Comparison of ENCODE assay signal across 20 cellular contexts in the genomic region with DNA sequence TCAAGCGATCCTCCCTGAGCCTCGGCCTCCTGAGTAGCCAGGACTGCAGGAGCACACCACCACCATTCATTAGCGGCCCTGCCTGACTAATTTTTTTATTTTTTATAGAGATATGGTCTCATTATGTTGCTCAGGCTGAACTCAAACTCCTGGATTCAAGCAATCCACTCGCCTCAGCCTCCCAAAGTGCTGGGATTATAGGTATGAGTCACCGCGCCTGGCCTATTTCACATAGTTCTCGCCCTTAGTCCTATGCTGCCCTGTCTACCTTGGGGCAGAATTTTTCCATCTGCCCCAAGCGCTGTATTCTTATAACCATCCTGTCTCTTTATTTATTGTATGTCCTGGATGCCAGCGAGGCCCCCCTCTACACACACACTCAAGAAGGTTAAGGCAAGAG. TPM values are rescaled to one million over a fixed set of nuclear protein-coding genes. Genes with fewer than 3 reads are reported as not detected.
DNase-seq lines count a peak whose midpoint lies in the region; ATAC-seq and TF ChIP-seq lines count a peak whose summit lies in the region.
"Had no signal": no experiment of that assay in that cellular context is flagged by ENCODE, and none has a peak within 500 bp of the region (broad histone marks: within the 10 kb centered on the region; RNA-seq: fewer than 3 reads in every experiment).

No MANE protein-coding gene starts in this region.

- POLR2A ChIA-PET in MCF 10A (lab: Yijun Ruan, JAX) = no interaction called here
- POLR2A ChIA-PET in naive thymus-derived CD4-positive, alpha-beta T cell (lab: Charles Lee) = interaction anchor here (0.6 to 0.7 kb wide), 2 partner anchors 20 to 256 kb away, joined by 3 to 5 read pairs; no protein-coding TSS in a partner anchor

- ATAC-seq in stimulated activated memory B cell treated with anti-CD40 and anti-IgM and Interleukin-4, amounts not matched to agents 10 μg/mL and 1 μg/mL and 100 μg/mL, for 72 hours = no peak
- ATAC-seq in naive thymus-derived CD4-positive, alpha-beta T cell = no peak
- ATAC-seq: GM12878 had no signal

- in situ Hi-C loops in mammary epithelial cell (cut with MboI; ENCODE audit: low sequenced_read_pairs in 2 of 2) = loop anchor here in 1 of 2 donors (10.0 kb wide), 1 partner anchor 465 kb away; no protein-coding TSS in a partner anchor

- H3K4me1 Mint-ChIP-seq in MCF 10A (ENCODE audit: insufficient read depth, unreplicated experiment) = peaks cover 16% of the 10 kb centered on the region
- H3K4me1 Mint-ChIP-seq in activated T-helper 1 cell treated with anti-CD3 and anti-CD28 coated beads, Interleukin-12 subunit alpha, Interleukin-12 subunit beta, Interleukin-2, Interleukin-4 antibody, amounts not matched to agents 30 ng/mL and 10 ng/mL and 1 ng/mL, durations not matched to agents 14 hours and 24 hours and 36 hours (ENCODE audit: low read depth) = peaks cover 89% of the 10 kb centered on the region
- peaks cover 46% of the 10 kb centered on the region for H3K4me1 Mint-ChIP-seq in stimulated activated memory B cell treated with anti-CD40 and anti-IgM and Interleukin-4, amounts not matched to agents 10 μg/mL and 1 μg/mL and 100 μg/mL, for 72 hours
- peaks cover 29 to 60% (median 40%) of the 10 kb centered on the region in 7 donors for H3K4me1 Mint-ChIP-seq in naive thymus-derived CD4-positive, alpha-beta T cell

- H3K4me1 ChIP-seq in mammary epithelial cell (ENCODE audit: insufficient read depth, low read length) (peaks cover 18% of the 10 kb centered on the region), hepatocyte (ENCODE audit: insufficient read depth) (peaks cover 4% of the 10 kb centered on the region)
- H3K4me1 ChIP-seq in naive thymus-derived CD4-positive, alpha-beta T cell (ENCODE audit: control insufficient read depth in 2 of 2, insufficient read depth in 2 of 2, low read length in 2 of 2) = peaks cover 14 to 16% of the 10 kb centered on the region in 2 donors

- H3K4me3 ChIP-seq in mammary epithelial cell (replicated peaks in 1 of 3; ENCODE audit: insufficient read depth in 1 of 3, low read depth in 2 of 3, low read length in 3 of 3) (no peak overlapping the region), hepatocyte (no peak overlapping the region)
- H3K4me3 ChIP-seq in naive thymus-derived CD4-positive, alpha-beta T cell (ENCODE audit: low read length) = no peak overlapping the region
- H3K4me3 ChIP-seq: GM12878, SJSA1 had no signal

- H2AFZ ChIP-seq in mammary epithelial cell (ENCODE audit: low read depth, low read length) (no peak overlapping the region), hepatocyte (no peak overlapping the region)

- H3K9me3 ChIP-seq in mammary epithelial cell (replicated peaks; ENCODE audit: insufficient read depth, low read length) = no peaks in the 10 kb centered on the region
- no peaks in the 10 kb centered on the region for H3K9me3 ChIP-seq in hepatocyte (ENCODE audit: low read depth)
- H3K9me3 ChIP-seq in naive thymus-derived CD4-positive, alpha-beta T cell (ENCODE audit: control insufficient read depth in 2 of 3, low read length in 3 of 3) = no peaks in the 10 kb centered on the region
- H3K9me3 ChIP-seq: SJSA1 had no signal

- no peaks in the 10 kb centered on the region for H3K27me3 ChIP-seq in mammary epithelial cell (ENCODE audit: insufficient read depth, low read length)
- H3K27me3 ChIP-seq in hepatocyte = no peaks in the 10 kb centered on the region
- H3K27me3 ChIP-seq in naive thymus-derived CD4-positive, alpha-beta T cell (ENCODE audit: control insufficient read depth in 2 of 2, insufficient read depth in 2 of 2, low read length in 2 of 2) = no peaks in the 10 kb centered on the region
- H3K27me3 ChIP-seq: SJSA1 had no signal

- no peaks in the 10 kb centered on the region for H3K79me2 ChIP-seq in mammary epithelial cell (ENCODE audit: insufficient read depth, low read length)
- H3K79me2 ChIP-seq in hepatocyte = no peaks in the 10 kb centered on the region

- H3K27ac ChIP-seq in mammary epithelial cell (ENCODE audit: insufficient read depth, low read depth, low read length) (no peak overlapping the region), hepatocyte (no peak overlapping the region)
- H3K27ac ChIP-seq in naive thymus-derived CD4-positive, alpha-beta T cell (ENCODE audit: low read depth, low read length) = no peak overlapping the region
- H3K27ac ChIP-seq: SJSA1 had no signal

- CTCF ChIA-PET in MCF 10A (lab: Yijun Ruan, JAX) = interaction anchor here (3.1 kb wide), 1 partner anchor 13 kb away, joined by 9 read pairs; no protein-coding TSS in a partner anchor
- CTCF ChIA-PET in mammary epithelial cell (lab: Charles Lee; ENCODE audit: low non-redundant PET) = no interaction called here
- CTCF ChIA-PET in naive thymus-derived CD4-positive, alpha-beta T cell (lab: Charles Lee) = interaction anchor here (0.6 kb wide), 1 partner anchor 440 kb away, joined by 3 read pairs; no protein-coding TSS in a partner anchor

- no peak overlapping the region for H3K4me3 Mint-ChIP-seq in MCF 10A (ENCODE audit: unreplicated experiment)
- H3K4me3 Mint-ChIP-seq in activated T-helper 1 cell treated with anti-CD3 and anti-CD28 coated beads, Interleukin-12 subunit alpha, Interleukin-12 subunit beta, Interleukin-2, Interleukin-4 antibody, amounts not matched to agents 30 ng/mL and 10 ng/mL and 1 ng/mL, durations not matched to agents 14 hours and 24 hours and 36 hours = no peak overlapping the region
- no peak overlapping the region for H3K4me3 Mint-ChIP-seq in stimulated activated memory B cell treated with anti-CD40 and anti-IgM and Interleukin-4, amounts not matched to agents 10 μg/mL and 1 μg/mL and 100 μg/mL, for 72 hours
- H3K4me3 Mint-ChIP-seq in naive thymus-derived CD4-positive, alpha-beta T cell = no peak overlapping the region
- H3K4me3 Mint-ChIP-seq: CD14-positive monocyte, H9, IgD-negative memory B cell had no signal

- dilution Hi-C loops in mammary epithelial cell (cut with HindIII; ENCODE audit: low sequenced_read_pairs) = no loop called here

- H3K27ac Mint-ChIP-seq in MCF 10A (ENCODE audit: low read depth, unreplicated experiment) = no peak overlapping the region
- H3K27ac Mint-ChIP-seq in activated T-helper 1 cell treated with anti-CD3 and anti-CD28 coated beads, Interleukin-12 subunit alpha, Interleukin-12 subunit beta, Interleukin-2, Interleukin-4 antibody, amounts not matched to agents 30 ng/mL and 10 ng/mL and 1 ng/mL, durations not matched to agents 14 hours and 24 hours and 36 hours = peak overlapping the region; percentile 49
- peak overlapping the region; percentile 36 for H3K27ac Mint-ChIP-seq in stimulated activated memory B cell treated with anti-CD40 and anti-IgM and Interleukin-4, amounts not matched to agents 10 μg/mL and 1 μg/mL and 100 μg/mL, for 72 hours
- H3K27ac Mint-ChIP-seq in naive thymus-derived CD4-positive, alpha-beta T cell = peak overlapping the region in 1 of 9 donors; percentile 81
- H3K27ac Mint-ChIP-seq: H9 had no signal

- H3K36me3 ChIP-seq in mammary epithelial cell (ENCODE audit: insufficient read depth, low read length) (no peaks in the 10 kb centered on the region), hepatocyte (replicated peaks; ENCODE audit: insufficient read depth, low read depth) (no peaks in the 10 kb centered on the region)
- no peaks in the 10 kb centered on the region for H3K36me3 ChIP-seq in naive thymus-derived CD4-positive, alpha-beta T cell (ENCODE audit: control insufficient read depth in 2 of 3, insufficient read depth in 3 of 3, low read length in 3 of 3)
- H3K36me3 ChIP-seq: SJSA1 had no signal

- WGBS in mammary epithelial cell (ENCODE audit: low coverage, missing lambda C conversion rate) = 88% methylated on average over 7 of the region's 9 CpGs
- 78% methylated on average over 9 of the region's 9 CpGs for WGBS in hepatocyte (ENCODE audit: low lambda C conversion rate, missing lambda C conversion rate)

- no peak overlapping the region for H3K9ac ChIP-seq in mammary epithelial cell (ENCODE audit: insufficient read depth, low read length)

- no peaks in the 10 kb centered on the region for H3K36me3 Mint-ChIP-seq in MCF 10A (ENCODE audit: insufficient read depth, unreplicated experiment)
- peaks cover 15% of the 10 kb centered on the region for H3K36me3 Mint-ChIP-seq in activated T-helper 1 cell treated with anti-CD3 and anti-CD28 coated beads, Interleukin-12 subunit alpha, Interleukin-12 subunit beta, Interleukin-2, Interleukin-4 antibody, amounts not matched to agents 30 ng/mL and 10 ng/mL and 1 ng/mL, durations not matched to agents 14 hours and 24 hours and 36 hours (ENCODE audit: low read depth)
- no peaks in the 10 kb centered on the region for H3K36me3 Mint-ChIP-seq in stimulated activated memory B cell treated with anti-CD40 and anti-IgM and Interleukin-4, amounts not matched to agents 10 μg/mL and 1 μg/mL and 100 μg/mL, for 72 hours
- H3K36me3 Mint-ChIP-seq in naive thymus-derived CD4-positive, alpha-beta T cell = peaks cover 0 to 9% (median 0%) of the 10 kb centered on the region in 5 donors
- H3K36me3 Mint-ChIP-seq: CD14-positive monocyte, IgD-negative memory B cell had no signal

- DNase-seq in MCF 10A (ENCODE audit: unreplicated experiment) = peak; percentile 81
- no peak for DNase-seq in mammary epithelial cell
- no peak for DNase-seq in activated T-helper 1 cell treated with anti-CD3 and anti-CD28 coated beads, Interleukin-12 subunit alpha, Interleukin-12 subunit beta, Interleukin-2, Interleukin-4 antibody, amounts not matched to agents 30 ng/mL and 10 ng/mL and 1 ng/mL, durations not matched to agents 14 hours and 24 hours and 36 hours (ENCODE audit: low spot score)
- DNase-seq in hepatocyte (ENCODE audit: low spot score) = peak; percentile 23
- no peak for DNase-seq in kidney glomerular epithelial cell (lab: John Stamatoyannopoulos, UW)
- no peak for DNase-seq in naive thymus-derived CD4-positive, alpha-beta T cell
- DNase-seq: AML-193; DMS 273 treated with DMSO at 0.1 percent for 48 hours; H9; Kasumi-1; NCI-H1417; NCI-H1930; NCI-H446 treated with DMSO at 0.1 percent for 48 hours; NK-92 treated with Interleukin-12 subunit alpha and Interleukin-12 subunit beta, amount 100 ng/mL, for 24 hours had no signal

- H4K20me1 ChIP-seq in mammary epithelial cell (ENCODE audit: insufficient read depth, low read length) (no peaks in the 10 kb centered on the region), hepatocyte (ENCODE audit: insufficient read depth, poor library complexity, severe bottlenecking) (no peaks in the 10 kb centered on the region)

- H3K4me2 ChIP-seq in mammary epithelial cell (ENCODE audit: insufficient read depth, low read depth, low read length) = no peak overlapping the region
- H3K4me2 ChIP-seq in hepatocyte = no peak overlapping the region

- no peaks in the 10 kb centered on the region for H3K9me3 Mint-ChIP-seq in MCF 10A (ENCODE audit: unreplicated experiment)
- H3K9me3 Mint-ChIP-seq in activated T-helper 1 cell treated with anti-CD3 and anti-CD28 coated beads, Interleukin-12 subunit alpha, Interleukin-12 subunit beta, Interleukin-2, Interleukin-4 antibody, amounts not matched to agents 30 ng/mL and 10 ng/mL and 1 ng/mL, durations not matched to agents 14 hours and 24 hours and 36 hours = no peaks in the 10 kb centered on the region
- no peaks in the 10 kb centered on the region for H3K9me3 Mint-ChIP-seq in stimulated activated memory B cell treated with anti-CD40 and anti-IgM and Interleukin-4, amounts not matched to agents 10 μg/mL and 1 μg/mL and 100 μg/mL, for 72 hours
- no peaks in the 10 kb centered on the region for H3K9me3 Mint-ChIP-seq in naive thymus-derived CD4-positive, alpha-beta T cell
- H3K9me3 Mint-ChIP-seq: H9, IgD-negative memory B cell had no signal

- intact Hi-C loops in MCF 10A (cut with micrococcal nuclease) = no loop called here
- intact Hi-C loops in mammary epithelial cell (cut with micrococcal nuclease) = loop anchor here (5.0 kb wide), 1 partner anchor 438 kb away; no protein-coding TSS in a partner anchor
- intact Hi-C loops in activated T-helper 1 cell treated with anti-CD3 and anti-CD28 coated beads, Interleukin-12 subunit alpha, Interleukin-12 subunit beta, Interleukin-2, Interleukin-4 antibody, amounts not matched to agents 30 ng/mL and 10 ng/mL and 1 ng/mL, durations not matched to agents 14 hours and 24 hours and 36 hours (cut with micrococcal nuclease) = loop anchor here (10.0 kb wide), 1 partner anchor 1715 kb away; the partner anchor contains the start of gene KLRD1
- intact Hi-C loops in naive thymus-derived CD4-positive, alpha-beta T cell (cut with micrococcal nuclease) = loop anchor here in 1 of 2 donors (10.0 kb wide), 1 partner anchor 465 kb away; no protein-coding TSS in a partner anchor

- TF ChIP-seq CTCF in MCF 10A (IDR thresholded peaks at IDR 0.05; ENCODE audit: unreplicated experiment) = no peak
- TF ChIP-seq CTCF in mammary epithelial cell (conservative IDR thresholded peaks at IDR 0.05 in 1 of 2, IDR thresholded peaks at IDR 0.05 in 1 of 2; ENCODE audit: extremely low read depth in 1 of 2, insufficient read depth in 1 of 2, low read depth in 1 of 2, low read length in 2 of 2) = no peak
- no peak for TF ChIP-seq CTCF in hepatocyte (IDR thresholded peaks at IDR 0.05; ENCODE audit: poor library complexity)

- BruUV-seq in MCF 10A (replicated peaks; lab: Mats Ljungman, UMichigan) = no TSS peak
- no TSS peak for BruUV-seq in mammary epithelial cell (replicated peaks; lab: Mats Ljungman, UMichigan)

- H3K27me3 Mint-ChIP-seq in MCF 10A (ENCODE audit: insufficient read depth, unreplicated experiment) = no peaks in the 10 kb centered on the region
- no peaks in the 10 kb centered on the region for H3K27me3 Mint-ChIP-seq in activated T-helper 1 cell treated with anti-CD3 and anti-CD28 coated beads, Interleukin-12 subunit alpha, Interleukin-12 subunit beta, Interleukin-2, Interleukin-4 antibody, amounts not matched to agents 30 ng/mL and 10 ng/mL and 1 ng/mL, durations not matched to agents 14 hours and 24 hours and 36 hours (ENCODE audit: insufficient read depth)
- H3K27me3 Mint-ChIP-seq in stimulated activated memory B cell treated with anti-CD40 and anti-IgM and Interleukin-4, amounts not matched to agents 10 μg/mL and 1 μg/mL and 100 μg/mL, for 72 hours = no peaks in the 10 kb centered on the region
- peaks cover 0 to 5% (median 0%) of the 10 kb centered on the region in 5 donors for H3K27me3 Mint-ChIP-seq in naive thymus-derived CD4-positive, alpha-beta T cell

- H3K9me2 ChIP-seq in hepatocyte (replicated peaks; ENCODE audit: insufficient read depth) = no peaks in the 10 kb centered on the region

RNA-seq across cellular contexts. Expression of gene BCL2L14, which starts 50.9 kb away (rescaled TPM):
- not detected in 2 replicates for total RNA-seq in MCF 10A (2022)
- not detected for total RNA-seq in mammary epithelial cell
- polyA plus RNA-seq in mammary epithelial cell = not detected
- polyA minus RNA-seq in mammary epithelial cell = not detected
- total RNA-seq in activated T-helper 1 cell treated with anti-CD3 and anti-CD28 coated beads, Interleukin-12 subunit alpha, Interleukin-12 subunit beta, Interleukin-2, Interleukin-4 antibody, amounts not matched to agents 30 ng/mL and 10 ng/mL and 1 ng/mL, durations not matched to agents 14 hours and 24 hours and 36 hours = 10.4 and 11.0 TPM in 2 replicates
- total RNA-seq in hepatocyte = 13.6 and 17.8 TPM in 2 replicates
- 4.9 and 7.5 TPM in 2 replicates for polyA plus RNA-seq in hepatocyte
- total RNA-seq in naive thymus-derived CD4-positive, alpha-beta T cell = 1 to 10 TPM in 3 of 5 experiments, under 1 TPM in 2; 0.92 to 7.6 (median 1.4) TPM
- not detected for polyA plus RNA-seq in naive thymus-derived CD4-positive, alpha-beta T cell
- total RNA-seq: A673, SJSA1 had no signal
- polyA plus RNA-seq: CD14-positive monocyte, IgD-negative memory B cell had no signal

Comparison
In these comparisons a context has a peak if more than half of its experiments do, and no peak if none do; other contexts are left out.
1. DNase-seq: peak in MCF 10A (single experiment) and hepatocyte (single experiment); none in mammary epithelial cell (single experiment), activated T-helper 1 cell treated with anti-CD3 and anti-CD28 coated beads, Interleukin-12 subunit alpha, Interleukin-12 subunit beta, Interleukin-2, Interleukin-4 antibody, amounts not matched to agents 30 ng/mL and 10 ng/mL and 1 ng/mL, durations not matched to agents 14 hours and 24 hours and 36 hours (single experiment), kidney glomerular epithelial cell (single experiment) and naive thymus-derived CD4-positive, alpha-beta T cell (0 of 9).